In the genomic region with DNA sequence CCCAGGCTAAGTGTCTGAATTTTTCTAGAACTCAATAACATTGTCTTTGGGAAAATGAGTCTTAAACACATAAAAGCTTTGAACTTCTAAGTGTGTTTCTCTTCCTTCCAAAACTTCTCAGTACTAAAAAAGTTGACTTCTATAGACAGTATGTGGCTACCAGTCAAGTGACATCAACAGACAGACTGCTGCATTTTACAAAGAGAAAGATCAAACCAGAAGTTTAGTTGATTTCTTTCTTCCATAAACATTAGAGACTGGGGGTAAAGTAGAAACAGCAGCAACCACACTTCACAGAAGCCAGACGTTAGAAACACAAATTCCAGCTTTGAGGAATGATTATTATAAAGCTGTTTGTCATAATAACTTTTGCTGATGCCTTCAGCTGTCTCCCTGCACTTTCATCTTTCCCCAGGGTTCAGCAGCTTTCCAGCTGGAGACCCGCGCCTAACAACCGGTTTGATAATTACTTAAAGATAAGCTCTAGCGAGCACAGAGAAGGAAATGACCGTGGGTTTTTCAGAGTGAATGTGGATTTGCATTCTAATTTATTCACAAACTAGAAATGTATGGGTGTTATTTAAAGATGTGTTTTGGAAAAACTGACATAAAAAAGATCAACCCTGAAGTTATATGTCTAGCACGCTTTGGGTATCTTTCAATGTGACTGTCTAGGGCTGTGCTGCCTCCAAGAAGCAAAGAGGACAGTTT, we compare ENCODE assay signal across 1 cellular context.
TF ChIP-seq lines count a peak whose summit lies in the region.

No MANE protein-coding gene starts in this region.

TF ChIP-seq in IMR-90, 13 proteins besides CTCF, POLR2A, EP300 and RAD21:
- no peak for TF ChIP-seq MAZ (IDR thresholded peaks at IDR 0.05; ENCODE audit: borderline replicate concordance, low read depth, low read length)
- no peak for TF ChIP-seq BHLHE40 (IDR thresholded peaks at IDR 0.05; ENCODE audit: low read depth, low read length)
- no peak for TF ChIP-seq CEBPB (IDR thresholded peaks at IDR 0.05; ENCODE audit: low read depth, low read length)
- TF ChIP-seq RFX5 (IDR thresholded peaks at IDR 0.05; ENCODE audit: low read depth, low read length), result no peak
- TF ChIP-seq, protein P1, sequence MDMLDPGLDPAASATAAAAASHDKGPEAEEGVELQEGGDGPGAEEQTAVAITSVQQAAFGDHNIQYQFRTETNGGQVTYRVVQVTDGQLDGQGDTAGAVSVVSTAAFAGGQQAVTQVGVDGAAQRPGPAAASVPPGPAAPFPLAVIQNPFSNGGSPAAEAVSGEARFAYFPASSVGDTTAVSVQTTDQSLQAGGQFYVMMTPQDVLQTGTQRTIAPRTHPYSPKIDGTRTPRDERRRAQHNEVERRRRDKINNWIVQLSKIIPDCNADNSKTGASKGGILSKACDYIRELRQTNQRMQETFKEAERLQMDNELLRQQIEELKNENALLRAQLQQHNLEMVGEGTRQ (IDR thresholded peaks at IDR 0.05; ENCODE audit: low read depth, low read length), result no peak
